Comparison of ENCODE assay signal across 1 cellular context in genomic region chr1:10431065-10431730, GRCh38.
TF ChIP-seq lines count a peak whose summit lies in the region.

No MANE protein-coding gene starts in this region.

TF ChIP-seq in IMR-90, 13 proteins besides CTCF, POLR2A, EP300 and RAD21:
- TF ChIP-seq RCOR1 (IDR thresholded peaks at IDR 0.05; ENCODE audit: insufficient replicate concordance, low read length) = no peak
- TF ChIP-seq RFX5 (IDR thresholded peaks at IDR 0.05; ENCODE audit: low read depth, low read length) = no peak
- TF ChIP-seq CEBPB (IDR thresholded peaks at IDR 0.05; ENCODE audit: low read depth, low read length) = no peak
- no peak for TF ChIP-seq FOS (IDR thresholded peaks at IDR 0.05; ENCODE audit: low read depth, low read length)
- TF ChIP-seq CHD1 (IDR thresholded peaks at IDR 0.05; ENCODE audit: low read depth, low read length) = no peak
- TF ChIP-seq MAFK (IDR thresholded peaks at IDR 0.05; ENCODE audit: low read depth, low read length) = no peak
- TF ChIP-seq, protein P1, sequence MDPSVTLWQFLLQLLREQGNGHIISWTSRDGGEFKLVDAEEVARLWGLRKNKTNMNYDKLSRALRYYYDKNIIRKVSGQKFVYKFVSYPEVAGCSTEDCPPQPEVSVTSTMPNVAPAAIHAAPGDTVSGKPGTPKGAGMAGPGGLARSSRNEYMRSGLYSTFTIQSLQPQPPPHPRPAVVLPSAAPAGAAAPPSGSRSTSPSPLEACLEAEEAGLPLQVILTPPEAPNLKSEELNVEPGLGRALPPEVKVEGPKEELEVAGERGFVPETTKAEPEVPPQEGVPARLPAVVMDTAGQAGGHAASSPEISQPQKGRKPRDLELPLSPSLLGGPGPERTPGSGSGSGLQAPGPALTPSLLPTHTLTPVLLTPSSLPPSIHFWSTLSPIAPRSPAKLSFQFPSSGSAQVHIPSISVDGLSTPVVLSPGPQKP (IDR thresholded peaks at IDR 0.05; ENCODE audit: borderline replicate concordance, low read depth, low read length) = no peak
- no peak for TF ChIP-seq MAZ (IDR thresholded peaks at IDR 0.05; ENCODE audit: borderline replicate concordance, low read depth, low read length)
- TF ChIP-seq BHLHE40 (IDR thresholded peaks at IDR 0.05; ENCODE audit: low read depth, low read length) = no peak
- no peak for TF ChIP-seq SMC3 (IDR thresholded peaks at IDR 0.05; ENCODE audit: low read depth, low read length)
- TF ChIP-seq, protein P2, sequence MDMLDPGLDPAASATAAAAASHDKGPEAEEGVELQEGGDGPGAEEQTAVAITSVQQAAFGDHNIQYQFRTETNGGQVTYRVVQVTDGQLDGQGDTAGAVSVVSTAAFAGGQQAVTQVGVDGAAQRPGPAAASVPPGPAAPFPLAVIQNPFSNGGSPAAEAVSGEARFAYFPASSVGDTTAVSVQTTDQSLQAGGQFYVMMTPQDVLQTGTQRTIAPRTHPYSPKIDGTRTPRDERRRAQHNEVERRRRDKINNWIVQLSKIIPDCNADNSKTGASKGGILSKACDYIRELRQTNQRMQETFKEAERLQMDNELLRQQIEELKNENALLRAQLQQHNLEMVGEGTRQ (IDR thresholded peaks at IDR 0.05; ENCODE audit: low read depth, low read length) = no peak
